ENCODE assay signal across 8 cellular contexts in the genomic region with DNA sequence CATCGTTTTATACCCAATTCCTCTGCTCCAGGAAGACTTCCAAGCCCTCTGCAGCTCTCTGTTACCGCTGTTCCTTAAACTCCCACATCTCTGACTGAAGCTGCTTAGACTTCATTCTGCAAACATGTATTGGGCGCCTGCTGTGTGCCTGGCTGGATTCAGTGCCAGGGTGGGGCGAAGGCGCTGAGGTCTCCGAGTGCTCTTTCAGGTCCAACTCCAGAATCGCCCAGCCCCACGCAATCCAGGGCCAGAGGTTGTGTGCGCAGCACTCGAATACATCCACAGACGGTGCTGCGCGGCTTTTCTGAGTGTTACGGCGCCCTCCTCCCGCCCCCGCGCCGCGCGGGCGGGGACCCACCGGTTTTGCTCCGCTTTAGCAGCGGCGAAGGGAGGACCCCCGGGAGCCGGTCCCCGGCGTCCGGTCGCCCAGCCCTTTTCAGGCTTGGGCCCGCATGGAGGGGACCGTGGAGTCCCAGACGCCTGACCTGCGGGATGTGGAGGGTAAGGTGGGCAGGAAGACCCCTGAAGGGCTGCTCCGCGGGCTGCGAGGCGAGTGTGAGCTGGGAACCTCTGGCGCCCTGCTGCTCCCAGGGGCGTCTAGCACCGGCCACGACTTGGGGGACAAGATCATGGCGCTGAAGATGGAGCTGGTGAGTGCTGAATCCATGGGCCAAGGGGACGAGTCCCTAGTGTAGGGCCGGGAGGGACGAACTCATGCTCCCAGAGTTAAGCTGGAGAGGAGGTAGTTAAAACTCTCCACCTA. TPM values are rescaled to one million over a fixed set of nuclear protein-coding genes. Genes with fewer than 3 reads are reported as not detected.
A peak's percentile ranks its signal among the peaks of the same experiment; 100 is the strongest.
DNase-seq lines count a peak whose midpoint lies in the region; ATAC-seq and TF ChIP-seq lines count a peak whose summit lies in the region.

A gene with protein sequence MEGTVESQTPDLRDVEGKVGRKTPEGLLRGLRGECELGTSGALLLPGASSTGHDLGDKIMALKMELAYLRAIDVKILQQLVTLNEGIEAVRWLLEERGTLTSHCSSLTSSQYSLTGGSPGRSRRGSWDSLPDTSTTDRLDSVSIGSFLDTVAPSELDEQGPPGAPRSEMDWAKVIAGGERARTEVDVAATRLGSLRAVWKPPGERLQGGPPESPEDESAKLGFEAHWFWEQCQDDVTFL (plus strand): TSS at position 360 of the 763 bp plus-strand sequence. CDS start 93 bp downstream, at position 453.

- no peak for TF ChIP-seq POLR2A in GM18505 (IDR thresholded peaks at IDR 0.05; ENCODE audit: borderline replicate concordance, extremely low read depth, insufficient read depth, insufficient read length)

- H3K27me3 Mint-ChIP-seq in activated naive CD8-positive, alpha-beta T cell: no peaks in the 10 kb centered on the region
- H3K27me3 Mint-ChIP-seq in neural progenitor cell (ENCODE audit: insufficient read depth, low read depth): peaks cover 3% of the 10 kb centered on the region
- H3K27me3 Mint-ChIP-seq in type B pancreatic cell: peaks cover 7% of the 10 kb centered on the region

- H3K79me2 ChIP-seq in neural progenitor cell (ENCODE audit: low read depth): no peaks in the 10 kb centered on the region

- peaks cover 10% of the 10 kb centered on the region for H3F3A ChIP-seq in neural progenitor cell (ENCODE audit: low read depth)

- DNase-seq in NCI-H524 treated with DMSO at 0.1 percent for 48 hours (lab: John Stamatoyannopoulos, UW) (peak; percentile 8), glomerular visceral epithelial cell (ENCODE audit: extremely low spot score) (peak; percentile 59), neural progenitor cell (ENCODE audit: low spot score) (peak; percentile 72), type B pancreatic cell (ENCODE audit: extremely low spot score, unreplicated experiment) (no peak)

- H3K9me3 ChIP-seq in neural progenitor cell (ENCODE audit: low read depth): no peaks in the 10 kb centered on the region

- no peaks in the 10 kb centered on the region for H3K9me3 Mint-ChIP-seq in activated naive CD8-positive, alpha-beta T cell (ENCODE audit: low read depth)
- no peaks in the 10 kb centered on the region for H3K9me3 Mint-ChIP-seq in neural progenitor cell
- H3K9me3 Mint-ChIP-seq in type B pancreatic cell: no peaks in the 10 kb centered on the region

- no peak within 1 kb of the TSS for H3K27ac Mint-ChIP-seq in activated naive CD8-positive, alpha-beta T cell
- peak within 1 kb of the TSS; percentile 83 for H3K27ac Mint-ChIP-seq in neural progenitor cell
- H3K27ac Mint-ChIP-seq in type B pancreatic cell: peak within 1 kb of the TSS; percentile 65

- no peaks in the 10 kb centered on the region for H3K4me1 ChIP-seq in neural progenitor cell

- H3K27me3 ChIP-seq in neural progenitor cell: peaks cover 4% of the 10 kb centered on the region

- H3K9ac ChIP-seq in neural progenitor cell: no peak within 1 kb of the TSS

- no peak for ATAC-seq in GM18505 (IDR thresholded peaks at IDR 0.05; ENCODE audit: unreplicated experiment)
- ATAC-seq in HG03378 (IDR thresholded peaks at IDR 0.05; ENCODE audit: unreplicated experiment): no peak

- H3K4me3 ChIP-seq in GM08714 (ENCODE audit: low read length) (peak within 1 kb of the TSS; percentile 34), neural progenitor cell (peak within 1 kb of the TSS; percentile 81)

- no peak within 1 kb of the TSS for H3K27ac ChIP-seq in neural progenitor cell

- H4K20me1 ChIP-seq in neural progenitor cell (ENCODE audit: low read depth): no peaks in the 10 kb centered on the region

- peak within 1 kb of the TSS; percentile 98 for H2AFZ ChIP-seq in neural progenitor cell (replicated peaks)

- H3K4me1 Mint-ChIP-seq in activated naive CD8-positive, alpha-beta T cell (ENCODE audit: low read depth): peaks cover 25% of the 10 kb centered on the region
- H3K4me1 Mint-ChIP-seq in neural progenitor cell (peaks cover 42% of the 10 kb centered on the region), type B pancreatic cell (ENCODE audit: unreplicated experiment) (peaks cover 20% of the 10 kb centered on the region)

- H3K4me3 Mint-ChIP-seq in activated naive CD8-positive, alpha-beta T cell: peak within 1 kb of the TSS; percentile 89
- H3K4me3 Mint-ChIP-seq in neural progenitor cell (peak within 1 kb of the TSS; percentile 93), type B pancreatic cell (peak within 1 kb of the TSS; percentile 94)

- H3K36me3 Mint-ChIP-seq in activated naive CD8-positive, alpha-beta T cell: no peaks in the 10 kb centered on the region
- peaks cover 2% of the 10 kb centered on the region for H3K36me3 Mint-ChIP-seq in neural progenitor cell
- no peaks in the 10 kb centered on the region for H3K36me3 Mint-ChIP-seq in type B pancreatic cell

- TF ChIP-seq CTCF in neural progenitor cell (IDR thresholded peaks at IDR 0.05) (no peak), type B pancreatic cell (conservative IDR thresholded peaks at IDR 0.05) (no peak)

- peak within 1 kb of the TSS; percentile 82 for H3K4me2 ChIP-seq in neural progenitor cell

- no peaks in the 10 kb centered on the region for H3K36me3 ChIP-seq in neural progenitor cell

RNA-seq across cellular contexts. Expression of the gene that starts here (rescaled TPM):
- total RNA-seq in neural progenitor cell (ENCODE audit: low replicate concordance) (4.0 and 6.2 TPM in 2 replicates), type B pancreatic cell (ENCODE audit: low replicate concordance) (0.48 and 2.8 TPM in 2 replicates)
